Comparison of ENCODE assay signal across 23 cellular contexts in genomic region chrX:105651052-105651451, GRCh38.
"Had no signal": no experiment of that assay in that cellular context is flagged by ENCODE, and none has a peak within 500 bp of the region (broad histone marks: within the 10 kb centered on the region; RNA-seq: fewer than 3 reads in every experiment).

No MANE protein-coding gene starts in this region.

- H3K4me3 ChIP-seq: K562, SJSA1, SK-N-MC had no signal

- H3K9ac ChIP-seq: KMS-11 had no signal

- DNase-seq: Kasumi-1, MM.1S, NCI-H1092 treated with DMSO at 0.1 percent for 48 hours, NCI-H1436, NCI-H187, NCI-H2029, NCI-H2081 treated with DMSO at 0.1 percent for 48 hours, NCI-H2171, NCI-H226, NCI-H446, NCI-H510A, NCI-H524 treated with DMSO at 0.1 percent for 48 hours, NCI-H69, NCI-H774, Right ventricle myocardium superior, RPMI8226, SIG-M5 had no signal

- ATAC-seq: K562 had no signal

- H3K27me3 ChIP-seq: SJSA1 had no signal

- H3K4me1 Mint-ChIP-seq: IgD-negative memory B cell had no signal

- H3K36me3 Mint-ChIP-seq: IgD-negative memory B cell had no signal

- H3K4me1 ChIP-seq: SJSA1 had no signal

- H3K4me3 Mint-ChIP-seq: IgD-negative memory B cell had no signal

- H3K27ac Mint-ChIP-seq: IgD-negative memory B cell had no signal

- H3K27ac ChIP-seq: HL-60, KMS-11, SJSA1, SK-N-MC had no signal

- H3K9me3 ChIP-seq: SJSA1 had no signal

- H3K4me2 ChIP-seq: KMS-11 had no signal

- H3K36me3 ChIP-seq: SJSA1 had no signal
